In the genomic region with DNA sequence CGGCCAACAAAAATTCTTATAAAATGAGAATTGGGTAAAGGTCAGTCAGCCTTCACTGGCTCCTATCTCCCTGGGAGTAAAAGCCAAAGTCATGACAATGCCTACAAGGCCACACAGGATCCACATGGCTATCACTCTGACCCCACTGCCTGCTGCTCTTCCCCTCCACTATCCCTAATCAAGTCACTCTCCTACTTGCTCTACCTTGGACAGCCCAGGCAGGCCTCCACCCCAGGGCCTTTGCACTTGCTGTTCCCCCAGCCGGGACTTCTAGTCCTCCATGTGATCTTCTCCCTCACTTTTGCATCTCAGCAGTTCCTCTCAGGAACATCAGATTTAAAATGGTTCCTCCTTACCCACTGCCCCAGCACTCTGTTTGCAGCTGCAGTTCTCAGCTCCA, we compare ENCODE assay signal across 1 cellular context.
TF ChIP-seq lines count a peak whose summit lies in the region.

No MANE protein-coding gene starts in this region.

TF ChIP-seq in HepG2, 621 proteins besides CTCF, POLR2A, EP300 and RAD21:
- TF ChIP-seq ZNF510 (CRISPR knock-in tag; IDR thresholded peaks at IDR 0.05; ENCODE audit: low read depth), result no peak
- TF ChIP-seq ZMYM3 (CRISPR knock-in tag; IDR thresholded peaks at IDR 0.05), result 0 out of 2 replicates have a peak, but pooled peaks have one; percentile 19
